21 cellular contexts compared by ENCODE assay signal in genomic region chr5:142886956-142887355, GRCh38.
"Had no signal": no experiment of that assay in that cellular context is flagged by ENCODE, and none has a peak within 500 bp of the region (broad histone marks: within the 10 kb centered on the region; RNA-seq: fewer than 3 reads in every experiment).

No MANE protein-coding gene starts in this region.

- H3K9me3 ChIP-seq: Peyer's patch, SJCRH30 had no signal

- H3K4me1 ChIP-seq: Peyer's patch had no signal

- DNase-seq: KBM-7, MV-4-11, NCI-H1048, NCI-H1105, NCI-H1417, NCI-H1436 treated with DMSO at 0.1 percent for 48 hours, NCI-H1694, NCI-H187 treated with DMSO at 0.1 percent for 48 hours, NCI-H2029 treated with DMSO at 0.1 percent for 48 hours, NCI-H2171 treated with DMSO at 0.1 percent for 48 hours, NCI-H345, NCI-H446 treated with DMSO at 0.1 percent for 48 hours, NCI-H510A treated with DMSO at 0.1 percent for 48 hours, NCI-H526, NCI-H82, Peyer's patch, SHP77 treated with DMSO at 0.1 percent for 48 hours, SJCRH30 had no signal

- H3K4me3 ChIP-seq: Peyer's patch, SJCRH30 had no signal

- H3K36me3 ChIP-seq: SJCRH30 had no signal

- ATAC-seq: Right ventricle myocardium inferior, SK-N-SH treated with all-trans-retinoic acid at 6 μM for 48 hours had no signal

- H3K27ac ChIP-seq: HL-60, Peyer's patch, SJCRH30 had no signal

- H3K27me3 ChIP-seq: Peyer's patch, SJCRH30 had no signal
